8 cellular contexts compared by ENCODE assay signal in genomic region chr13:46797468-46798237, GRCh38. TPM values are rescaled to one million over a fixed set of nuclear protein-coding genes. Genes with fewer than 3 reads are reported as not detected.
DNase-seq lines count a peak whose midpoint lies in the region; ATAC-seq and TF ChIP-seq lines count a peak whose summit lies in the region.

No MANE protein-coding gene starts in this region.

- H3F3A ChIP-seq in smooth muscle cell (ENCODE audit: low read depth), result no peaks in the 10 kb centered on the region

- H3K4me1 Mint-ChIP-seq in activated CD8-positive, alpha-beta T cell treated with anti-CD3 and anti-CD28 coated beads, Interleukin-2, amount 10 ng/mL, durations not matched to agents 7 days and 5 days (ENCODE audit: low read depth), result peaks cover 36% of the 10 kb centered on the region

- DNase-seq in NCI-H345 (lab: John Stamatoyannopoulos, UW) (peak; percentile 17), NCI-H345 treated with DMSO at 0.1 percent for 48 hours (lab: John Stamatoyannopoulos, UW; ENCODE audit: unreplicated experiment) (no peak), hepatocyte (ENCODE audit: low spot score) (peak; percentile 11), smooth muscle cell (lab: John Stamatoyannopoulos, UW; ENCODE audit: unreplicated experiment) (no peak), midbrain (lab: John Stamatoyannopoulos, UW) (no peak)
- no peak for DNase-seq in activated CD8-positive, alpha-beta T cell treated with anti-CD3 and anti-CD28 coated beads, Interleukin-2, amount 10 ng/mL, durations not matched to agents 7 days and 5 days
- DNase-seq in activated CD4-positive, alpha-beta T cell treated with anti-CD3 and anti-CD28 coated beads for 4 hours, result no peak

- H3K9me3 ChIP-seq in hepatocyte (ENCODE audit: low read depth), result no peaks in the 10 kb centered on the region
- no peaks in the 10 kb centered on the region for H3K9me3 ChIP-seq in smooth muscle cell (replicated peaks; ENCODE audit: low read depth)

- peak overlapping the region; percentile 85 for H3K9ac ChIP-seq in smooth muscle cell (ENCODE audit: low read depth)

- CTCF ChIA-PET in activated CD8-positive, alpha-beta T cell treated with anti-CD3 and anti-CD28 coated beads, Interleukin-2, amount 10 ng/mL, durations not matched to agents 7 days and 5 days (lab: Charles Lee), result interaction anchor here (1.1 to 1.2 kb wide), 2 partner anchors 15 to 96 kb away, joined by 3 read pairs; no protein-coding TSS in a partner anchor

- no peaks in the 10 kb centered on the region for H3K9me2 ChIP-seq in hepatocyte (replicated peaks; ENCODE audit: insufficient read depth)

- H3K27ac Mint-ChIP-seq in activated CD8-positive, alpha-beta T cell treated with anti-CD3 and anti-CD28 coated beads, Interleukin-2, amount 10 ng/mL, durations not matched to agents 7 days and 5 days, result peak overlapping the region; percentile 95

- H3K4me2 ChIP-seq in hepatocyte, result peak overlapping the region; percentile 89
- H3K4me2 ChIP-seq in smooth muscle cell, result peak overlapping the region; percentile 97

- H2AFZ ChIP-seq in hepatocyte (peak overlapping the region; percentile 85), smooth muscle cell (ENCODE audit: low read depth) (peak overlapping the region; percentile 99)

- WGBS in hepatocyte (ENCODE audit: low lambda C conversion rate, missing lambda C conversion rate), result 37% methylated on average over 11 of the region's 11 CpGs
- WGBS in smooth muscle cell (ENCODE audit: low lambda C conversion rate), result 60% methylated on average over 11 of the region's 11 CpGs

- H4K20me1 ChIP-seq in hepatocyte (ENCODE audit: insufficient read depth, poor library complexity, severe bottlenecking), result peaks cover 4% of the 10 kb centered on the region
- H4K20me1 ChIP-seq in smooth muscle cell (ENCODE audit: low read depth), result no peaks in the 10 kb centered on the region

- POLR2A ChIA-PET in activated CD8-positive, alpha-beta T cell treated with anti-CD3 and anti-CD28 coated beads, Interleukin-2, amount 10 ng/mL, durations not matched to agents 7 days and 5 days (lab: Charles Lee), result no interaction called here

- ATAC-seq in activated CD8-positive, alpha-beta T cell treated with anti-CD3 and anti-CD28 coated beads, Interleukin-2, amount 10 ng/mL, durations not matched to agents 7 days and 5 days, result no peak
- no peak for ATAC-seq in HG03439 (IDR thresholded peaks at IDR 0.05; ENCODE audit: unreplicated experiment)

- TF ChIP-seq CTCF in hepatocyte (IDR thresholded peaks at IDR 0.05; ENCODE audit: poor library complexity), result no peak
- no peak for TF ChIP-seq CTCF in smooth muscle cell (IDR thresholded peaks at IDR 0.05; ENCODE audit: borderline replicate concordance, insufficient read depth, poor library complexity, severe bottlenecking)

- H3K4me3 ChIP-seq in hepatocyte (no peak overlapping the region), smooth muscle cell (peak overlapping the region; percentile 88)

- peaks cover 18% of the 10 kb centered on the region for H3K36me3 Mint-ChIP-seq in activated CD8-positive, alpha-beta T cell treated with anti-CD3 and anti-CD28 coated beads, Interleukin-2, amount 10 ng/mL, durations not matched to agents 7 days and 5 days (ENCODE audit: low read depth)

- H3K4me1 ChIP-seq in hepatocyte (ENCODE audit: insufficient read depth) (peaks cover 19% of the 10 kb centered on the region), smooth muscle cell (ENCODE audit: low read depth) (peaks cover 25% of the 10 kb centered on the region)

- peaks cover 5% of the 10 kb centered on the region for H3K27me3 Mint-ChIP-seq in activated CD8-positive, alpha-beta T cell treated with anti-CD3 and anti-CD28 coated beads, Interleukin-2, amount 10 ng/mL, durations not matched to agents 7 days and 5 days (ENCODE audit: low read depth)

- peaks cover 28% of the 10 kb centered on the region for H3K79me2 ChIP-seq in hepatocyte
- peaks cover 33% of the 10 kb centered on the region for H3K79me2 ChIP-seq in smooth muscle cell (ENCODE audit: low read depth)

- H3K4me3 Mint-ChIP-seq in activated CD8-positive, alpha-beta T cell treated with anti-CD3 and anti-CD28 coated beads, Interleukin-2, amount 10 ng/mL, durations not matched to agents 7 days and 5 days, result peak overlapping the region; percentile 89

- no peaks in the 10 kb centered on the region for H3K9me3 Mint-ChIP-seq in activated CD8-positive, alpha-beta T cell treated with anti-CD3 and anti-CD28 coated beads, Interleukin-2, amount 10 ng/mL, durations not matched to agents 7 days and 5 days (ENCODE audit: insufficient read depth)

- no peaks in the 10 kb centered on the region for H3K27me3 ChIP-seq in hepatocyte
- no peaks in the 10 kb centered on the region for H3K27me3 ChIP-seq in smooth muscle cell (ENCODE audit: low read depth)

- H3K36me3 ChIP-seq in hepatocyte (replicated peaks; ENCODE audit: insufficient read depth, low read depth) (no peaks in the 10 kb centered on the region), smooth muscle cell (ENCODE audit: low read depth) (no peaks in the 10 kb centered on the region)

- peak overlapping the region; percentile 97 for H3K27ac ChIP-seq in hepatocyte
- peak overlapping the region; percentile 73 for H3K27ac ChIP-seq in smooth muscle cell (ENCODE audit: low read depth)

RNA-seq across cellular contexts. Expression of gene ESD, which starts 0.7 kb away (rescaled TPM):
- total RNA-seq in activated CD8-positive, alpha-beta T cell treated with anti-CD3 and anti-CD28 coated beads, Interleukin-2, amount 10 ng/mL, durations not matched to agents 7 days and 5 days, result 100 to 1,000 TPM in 1 of 2 experiments, 10 to 100 TPM in 1; 99.9 to 111 TPM
- total RNA-seq in hepatocyte (127 and 136 TPM in 2 replicates), smooth muscle cell (133 and 147 TPM in 2 replicates)
- polyA plus RNA-seq in hepatocyte (125 and 129 TPM in 2 replicates), smooth muscle cell (142 and 146 TPM in 2 replicates)

Comparison
In these comparisons a context has a peak if more than half of its experiments do, and no peak if none do; other contexts are left out.
1. DNase-seq: peak in NCI-H345 (single experiment) and hepatocyte (single experiment); none in NCI-H345 treated with DMSO at 0.1 percent for 48 hours (single experiment), activated CD8-positive, alpha-beta T cell treated with anti-CD3 and anti-CD28 coated beads, Interleukin-2, amount 10 ng/mL, durations not matched to agents 7 days and 5 days (single experiment), smooth muscle cell (single experiment), midbrain (single experiment) and activated CD4-positive, alpha-beta T cell treated with anti-CD3 and anti-CD28 coated beads for 4 hours (0 of 2).